In the genomic region with DNA sequence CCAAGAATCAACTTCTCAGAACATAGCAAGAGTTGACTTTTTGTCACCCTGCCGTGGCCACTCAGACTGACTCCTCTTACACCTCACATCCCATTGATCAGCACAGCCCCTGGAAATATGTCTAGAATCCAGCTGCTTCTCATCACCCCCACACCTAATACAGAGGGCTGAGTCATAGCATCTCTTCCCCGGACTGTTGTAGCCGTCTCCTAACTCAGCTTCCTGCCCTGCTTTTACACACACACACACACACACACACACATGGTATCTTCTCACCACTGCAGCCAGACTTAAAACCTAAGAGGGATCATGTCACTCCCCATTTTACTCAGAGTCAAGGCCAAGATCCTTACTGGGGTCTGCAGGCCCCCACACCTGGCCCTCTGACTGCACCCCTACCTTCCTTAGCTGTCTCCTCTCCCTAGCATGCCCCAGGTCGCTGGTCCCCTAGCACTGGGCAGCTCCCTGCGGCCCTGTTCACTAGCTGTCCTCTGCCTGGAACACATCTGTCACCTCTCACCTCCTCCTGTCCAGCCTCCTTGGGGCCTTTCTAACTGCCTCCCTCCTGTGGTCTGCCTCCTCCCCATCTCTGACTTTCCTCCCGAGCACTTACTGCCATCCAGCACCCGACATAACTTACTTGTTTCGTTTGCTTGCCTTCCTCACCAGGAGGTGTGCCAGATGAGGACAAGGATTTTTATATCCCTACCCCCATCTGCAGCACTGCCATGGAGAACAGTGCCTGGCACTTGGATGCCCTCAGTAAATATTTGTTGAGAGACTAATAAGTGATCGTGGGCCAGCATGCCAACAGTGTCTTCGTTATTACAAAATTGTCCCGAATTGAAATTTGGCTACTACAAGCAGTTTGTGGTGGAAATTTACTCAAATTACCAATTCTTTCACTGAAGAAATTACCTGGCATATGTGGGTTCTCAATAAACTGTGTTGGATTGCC, we compare ENCODE assay signal across 9 cellular contexts.
DNase-seq lines count a peak whose midpoint lies in the region; ATAC-seq, FAIRE-seq and TF ChIP-seq lines count a peak whose summit lies in the region.
"Had no signal": no experiment of that assay in that cellular context is flagged by ENCODE, and none has a peak within 500 bp of the region (broad histone marks: within the 10 kb centered on the region; RNA-seq: fewer than 3 reads in every experiment).

No MANE protein-coding gene starts in this region.

- POLR2A ChIA-PET in Caco-2 (lab: Charles Lee) = no interaction called here

- TF ChIP-seq CTCF in Caco-2 (IDR thresholded peaks at IDR 0.05; ENCODE audit: insufficient read depth in 1 of 2, low read depth in 1 of 2, low read length in 1 of 2, severe bottlenecking in 1 of 2, unreplicated experiment in 1 of 2) (no peak), astrocyte (IDR thresholded peaks at IDR 0.05; ENCODE audit: insufficient read depth, low read depth, low read length) (no peak), liver (IDR thresholded peaks at IDR 0.05; ENCODE audit: low read depth, low read length, missing input control) (no peak)

- peaks cover 2% of the 10 kb centered on the region for H3K79me2 ChIP-seq in astrocyte (ENCODE audit: insufficient read depth, low read length)

- peak overlapping the region; percentile 61 for H3K9ac ChIP-seq in astrocyte (ENCODE audit: low read length)
- H3K9ac ChIP-seq in liver (ENCODE audit: low read depth in 1 of 2, low read length in 2 of 2) = peak overlapping the region in 1 of 2 donors; percentile 29

- 29% methylated on average over 11 of the region's 11 CpGs for WGBS in liver

- H3K4me1 Mint-ChIP-seq in Caco-2 (ENCODE audit: low read depth, unreplicated experiment) = peaks cover 19% of the 10 kb centered on the region
- peaks cover 33 to 42% (median 38%) of the 10 kb centered on the region in 3 donors for H3K4me1 Mint-ChIP-seq in IgD-negative memory B cell
- peaks cover 68% of the 10 kb centered on the region for H3K4me1 Mint-ChIP-seq in astrocyte (ENCODE audit: low read depth, unreplicated experiment)

- peak; percentile 36 to 52 for TF ChIP-seq RAD21 in liver (IDR thresholded peaks at IDR 0.05)

- H3K4me3 Mint-ChIP-seq in Caco-2 (ENCODE audit: unreplicated experiment) = no peak overlapping the region
- H3K4me3 Mint-ChIP-seq in IgD-negative memory B cell = peak overlapping the region in 2 of 4 donors; percentile 42 to 59
- H3K4me3 Mint-ChIP-seq in astrocyte (ENCODE audit: unreplicated experiment) = peak overlapping the region; percentile 21

- H3K4me1 ChIP-seq in Caco-2 (peaks cover 2% of the 10 kb centered on the region; the same call in 1 of the 2 replicates), astrocyte (ENCODE audit: insufficient read depth, low read length) (peaks cover 39% of the 10 kb centered on the region), liver (ENCODE audit: control insufficient read depth in 4 of 4, insufficient read depth in 4 of 4, low read length in 3 of 4) (peaks cover 31 to 87% (median 70%) of the 10 kb centered on the region in 4 donors)

- DNase-seq in Caco-2 (no peak), astrocyte (ENCODE audit: low read depth) (peak; percentile 98), pons (ENCODE audit: low spot score) (no peak)

- H2AFZ ChIP-seq in astrocyte (ENCODE audit: low read depth, low read length) = peak overlapping the region; percentile 38

- H3K36me3 ChIP-seq in Caco-2 (ENCODE audit: control insufficient read depth, insufficient read depth, low read length) (no peaks in the 10 kb centered on the region), astrocyte (ENCODE audit: insufficient read depth, low read length) (no peaks in the 10 kb centered on the region), liver (ENCODE audit: control insufficient read depth in 4 of 4, insufficient read depth in 3 of 4, low read depth in 1 of 4, low read length in 3 of 4) (no peaks in the 10 kb centered on the region)

- peak; percentile 9 for FAIRE-seq in astrocyte (lab: Jason Lieb, UNC)
- FAIRE-seq: islet of Langerhans had no signal

- H3K4me2 ChIP-seq in astrocyte (ENCODE audit: low read length) = peak overlapping the region; percentile 77

- intact Hi-C loops in Caco-2 (cut with micrococcal nuclease; ENCODE audit: unreplicated experiment) = loop anchor here (5.0 to 10.0 kb wide), 2 partner anchors 62 to 375 kb away; partner anchors contain the start of gene BMAL1

- ATAC-seq in GM19035 (IDR thresholded peaks at IDR 0.05; ENCODE audit: unreplicated experiment) (no peak), HG02763 (IDR thresholded peaks at IDR 0.05; ENCODE audit: unreplicated experiment) (no peak), HG03139 (IDR thresholded peaks at IDR 0.05; ENCODE audit: unreplicated experiment) (no peak)

- H3K9me3 Mint-ChIP-seq in Caco-2 (ENCODE audit: unreplicated experiment) = no peaks in the 10 kb centered on the region
- H3K9me3 Mint-ChIP-seq in IgD-negative memory B cell = no peaks in the 10 kb centered on the region
- no peaks in the 10 kb centered on the region for H3K9me3 Mint-ChIP-seq in astrocyte (ENCODE audit: unreplicated experiment)

- H4K20me1 ChIP-seq in astrocyte (ENCODE audit: insufficient read depth, low read length) = no peaks in the 10 kb centered on the region

- H3K27ac ChIP-seq in astrocyte (ENCODE audit: low read depth, low read length) = peak overlapping the region; percentile 82
- peak overlapping the region; percentile 45 to 62 for H3K27ac ChIP-seq in liver (ENCODE audit: low read depth in 1 of 2, low read length in 2 of 2)

- H3K27ac Mint-ChIP-seq in Caco-2 (ENCODE audit: unreplicated experiment) = peak overlapping the region; percentile 15
- peak overlapping the region in 2 of 3 donors; percentile 49 to 87 for H3K27ac Mint-ChIP-seq in IgD-negative memory B cell
- peak overlapping the region; percentile 97 for H3K27ac Mint-ChIP-seq in astrocyte (ENCODE audit: unreplicated experiment)

- H3K9me3 ChIP-seq in Caco-2 (no peaks in the 10 kb centered on the region), astrocyte (ENCODE audit: insufficient read depth, low read depth, low read length) (no peaks in the 10 kb centered on the region), liver (ENCODE audit: control insufficient read depth in 4 of 4, low read length in 3 of 4) (no peaks in the 10 kb centered on the region)

- BruUV-seq in Caco-2 (replicated peaks; lab: Mats Ljungman, UMichigan) = no TSS peak

- H3K27me3 ChIP-seq in Caco-2 (replicated peaks; ENCODE audit: control insufficient read depth, insufficient read depth, low read length) (no peaks in the 10 kb centered on the region), astrocyte (ENCODE audit: insufficient read depth, low read length) (no peaks in the 10 kb centered on the region), liver (ENCODE audit: control insufficient read depth in 4 of 4, insufficient read depth in 4 of 4, low read length in 3 of 4) (no peaks in the 10 kb centered on the region)

- H3K27me3 Mint-ChIP-seq in Caco-2 (ENCODE audit: insufficient read depth, unreplicated experiment) (no peaks in the 10 kb centered on the region), IgD-negative memory B cell (no peaks in the 10 kb centered on the region), astrocyte (ENCODE audit: low read depth, unreplicated experiment) (no peaks in the 10 kb centered on the region)

- H3K4me3 ChIP-seq in Caco-2 (ENCODE audit: low read depth, low read length) = no peak overlapping the region
- peak overlapping the region; percentile 38 for H3K4me3 ChIP-seq in astrocyte (ENCODE audit: insufficient read depth, low read depth, low read length)
- peak overlapping the region in 2 of 3 donors; percentile 18 to 24 for H3K4me3 ChIP-seq in liver (ENCODE audit: low read depth in 1 of 3, low read length in 3 of 3)

- H3K36me3 Mint-ChIP-seq in Caco-2 (ENCODE audit: insufficient read depth, unreplicated experiment) (no peaks in the 10 kb centered on the region), IgD-negative memory B cell (peaks cover 2% of the 10 kb centered on the region), astrocyte (ENCODE audit: low read depth, unreplicated experiment) (peaks cover 9% of the 10 kb centered on the region)

- CTCF ChIA-PET in Caco-2 (lab: Charles Lee) = interaction anchor here (0.6 kb wide), 1 partner anchor 129 kb away, joined by 4 read pairs; no protein-coding TSS in a partner anchor

TF ChIP-seq in liver, 16 proteins besides CTCF, POLR2A, EP300 and RAD21 (continues in another document):
- TF ChIP-seq YY1 (IDR thresholded peaks at IDR 0.05) (peak; percentile 72), ATF3 (IDR thresholded peaks at IDR 0.05) (no peak), FOXA1 (IDR thresholded peaks at IDR 0.05) (peak; percentile 43), RXRA (IDR thresholded peaks at IDR 0.05) (peak; percentile 83 to 85), HNF4G (IDR thresholded peaks at IDR 0.05) (no peak), MAX (IDR thresholded peaks at IDR 0.05) (peak; percentile 69), GABPA (IDR thresholded peaks at IDR 0.05 in 1 of 2, conservative IDR thresholded peaks at IDR 0.05 in 1 of 2) (no peak), NR2F2 (IDR thresholded peaks at IDR 0.05) (no peak)

Comparison
In these comparisons a context has a peak if more than half of its experiments do, and no peak if none do; other contexts are left out.
1. H3K27ac Mint-ChIP-seq: peak in every context shown above with its lines; median percentile 97 in astrocyte; 68 in IgD-negative memory B cell; 15 in Caco-2.